In genomic region chr6:31548423-31548873, GRCh38 we compare ENCODE assay signal across 1 cellular context.
TF ChIP-seq lines count a peak whose summit lies in the region.

No MANE protein-coding gene starts in this region.

TF ChIP-seq in GM12878, 131 proteins besides CTCF, POLR2A, EP300 and RAD21:
- TF ChIP-seq CREM (IDR thresholded peaks at IDR 0.05; ENCODE audit: low read depth) = no peak
- no peak for TF ChIP-seq ZSCAN29 (IDR thresholded peaks at IDR 0.05)
- TF ChIP-seq CBX5 (IDR thresholded peaks at IDR 0.05; ENCODE audit: low read depth) = no peak
- no peak for TF ChIP-seq CHD4 (IDR thresholded peaks at IDR 0.05)
- no peak for TF ChIP-seq PBX3 (IDR thresholded peaks at IDR 0.05; ENCODE audit: insufficient replicate concordance, low read depth, low read length)
- TF ChIP-seq DPF2 (IDR thresholded peaks at IDR 0.05) = no peak
- no peak for TF ChIP-seq RBBP5 (conservative IDR thresholded peaks at IDR 0.05)
- 0 out of 2 replicates have a peak, but pooled peaks have one; percentile 2 for TF ChIP-seq RFX5 (IDR thresholded peaks at IDR 0.05; ENCODE audit: low read depth, low read length)
